ENCODE assay signal across 10 cellular contexts in genomic region chr12:73841963-73842362, GRCh38.
"Had no signal": no experiment of that assay in that cellular context is flagged by ENCODE, and none has a peak within 500 bp of the region (broad histone marks: within the 10 kb centered on the region; RNA-seq: fewer than 3 reads in every experiment).

No MANE protein-coding gene starts in this region.

- DNase-seq: H9, HCEC 1CT, Karpas-422, KBM-7 had no signal

- H2AFZ ChIP-seq: GM23338 had no signal

- H3K4me1 Mint-ChIP-seq: GM23338, H9 had no signal

- ATAC-seq: GM23338 had no signal

- H3K9me3 Mint-ChIP-seq: GM23338, H9 had no signal

- H3K9ac ChIP-seq: KMS-11 had no signal

- FAIRE-seq: H1, H54, HTR-8/SVneo had no signal

- H3K4me3 ChIP-seq: GM23338 had no signal

- H3K27ac Mint-ChIP-seq: GM23338, H9 had no signal

- H3K27ac ChIP-seq: HL-60, KMS-11 had no signal

- H3K4me2 ChIP-seq: GM23338, KMS-11 had no signal

- H3K4me3 Mint-ChIP-seq: GM23338, H9 had no signal
